ENCODE assay signal across 22 cellular contexts in genomic region chr3:12907296-12907695, GRCh38.
DNase-seq lines count a peak whose midpoint lies in the region; ATAC-seq and TF ChIP-seq lines count a peak whose summit lies in the region.
"Had no signal": no experiment of that assay in that cellular context is flagged by ENCODE, and none has a peak within 500 bp of the region (broad histone marks: within the 10 kb centered on the region; RNA-seq: fewer than 3 reads in every experiment).

No MANE protein-coding gene starts in this region.

- DNase-seq in activated naive CD4-positive, alpha-beta T cell treated with anti-CD3 and anti-CD28 coated beads, Interleukin-2, amount 50 U/mL, for 72 hours (ENCODE audit: low spot score in 2 of 2) = no peak
- no peak for DNase-seq in activated naive CD4-positive, alpha-beta T cell treated with Interleukin-2 at 50 U/mL for 16 hours
- no peak for DNase-seq in endodermal cell
- DNase-seq in osteoblast (ENCODE audit: insufficient read length, low spot score, missing footprints) = peak; percentile 43
- no peak for DNase-seq in posterior vena cava (ENCODE audit: low spot score)
- no peak for DNase-seq in activated naive CD8-positive, alpha-beta T cell treated with anti-CD3 and anti-CD28 coated beads, Interleukin-2, amount 50 U/mL, for 24 hours
- no peak for DNase-seq in activated CD4-positive, alpha-beta T cell treated with anti-CD3 and anti-CD28 coated beads, Interleukin-2, amount 10 ng/mL, durations not matched to agents 24 days and 14 days
- DNase-seq: 8988T; C1 segment of cervical spinal cord; CD4-positive, CD25-positive, alpha-beta regulatory T cell; CD8-positive, alpha-beta memory T cell; COR-L47; DMS 273 treated with DMSO at 0.1 percent for 48 hours; DMS53; DND-41; EL; GOT3; HFFc6 had no signal

- H3K27me3 Mint-ChIP-seq in endodermal cell (ENCODE audit: insufficient read depth) = no peaks in the 10 kb centered on the region
- no peaks in the 10 kb centered on the region for H3K27me3 Mint-ChIP-seq in activated naive CD8-positive, alpha-beta T cell treated with anti-CD3 and anti-CD28 coated beads, Interleukin-2, amount 50 U/mL, for 24 hours
- H3K27me3 Mint-ChIP-seq in activated CD4-positive, alpha-beta T cell treated with anti-CD3 and anti-CD28 coated beads, Interleukin-2, amount 10 ng/mL, durations not matched to agents 24 days and 14 days = no peaks in the 10 kb centered on the region
- H3K27me3 Mint-ChIP-seq: CD4-positive, CD25-positive, alpha-beta regulatory T cell; CD8-positive, alpha-beta memory T cell had no signal

- H3K4me1 Mint-ChIP-seq in endodermal cell = peaks cover 2% of the 10 kb centered on the region
- no peaks in the 10 kb centered on the region for H3K4me1 Mint-ChIP-seq in activated naive CD8-positive, alpha-beta T cell treated with anti-CD3 and anti-CD28 coated beads, Interleukin-2, amount 50 U/mL, for 24 hours
- no peaks in the 10 kb centered on the region for H3K4me1 Mint-ChIP-seq in activated CD4-positive, alpha-beta T cell treated with anti-CD3 and anti-CD28 coated beads, Interleukin-2, amount 10 ng/mL, durations not matched to agents 24 days and 14 days
- H3K4me1 Mint-ChIP-seq: CD4-positive, CD25-positive, alpha-beta regulatory T cell had no signal

- H3K36me3 Mint-ChIP-seq in activated naive CD4-positive, alpha-beta T cell treated with anti-CD3 and anti-CD28 coated beads, Interleukin-2, amount 50 U/mL, for 72 hours = peaks cover 0 to 6% of the 10 kb centered on the region in 2 donors
- H3K36me3 Mint-ChIP-seq in endodermal cell (ENCODE audit: low read depth) = peaks cover 22% of the 10 kb centered on the region
- H3K36me3 Mint-ChIP-seq in activated naive CD8-positive, alpha-beta T cell treated with anti-CD3 and anti-CD28 coated beads, Interleukin-2, amount 50 U/mL, for 24 hours (ENCODE audit: low read depth) = peaks cover 2% of the 10 kb centered on the region
- H3K36me3 Mint-ChIP-seq in activated CD4-positive, alpha-beta T cell treated with anti-CD3 and anti-CD28 coated beads, Interleukin-2, amount 10 ng/mL, durations not matched to agents 24 days and 14 days (ENCODE audit: low read depth) = peaks cover 26% of the 10 kb centered on the region

- H3K27ac ChIP-seq in BLaER1 = no peak overlapping the region; the same call in 1 of the 2 replicates
- peak overlapping the region; percentile 38 for H3K27ac ChIP-seq in endodermal cell (ENCODE audit: low read depth, low read length)
- no peak overlapping the region for H3K27ac ChIP-seq in osteoblast (ENCODE audit: low read depth, low read length)
- H3K27ac ChIP-seq: HL-60 had no signal

- H3K9ac ChIP-seq in BLaER1 = no peak overlapping the region
- no peak overlapping the region for H3K9ac ChIP-seq in endodermal cell (ENCODE audit: extremely low read depth, low read length, poor library complexity, severe bottlenecking)

- H3K79me2 ChIP-seq in osteoblast (ENCODE audit: insufficient read depth, low read length) = no peaks in the 10 kb centered on the region

- H3K9me3 ChIP-seq in BLaER1 (no peaks in the 10 kb centered on the region), endodermal cell (ENCODE audit: control insufficient read depth, low read length) (no peaks in the 10 kb centered on the region), osteoblast (ENCODE audit: low read depth, low read length) (no peaks in the 10 kb centered on the region)

- intact Hi-C loops in posterior vena cava (cut with DNase I) = loop anchor here (5.0 to 10.0 kb wide), 2 partner anchors 68 to 85 kb away; no protein-coding TSS in a partner anchor
- intact Hi-C loops in activated CD4-positive, alpha-beta T cell treated with anti-CD3 and anti-CD28 coated beads, Interleukin-2, amount 10 ng/mL, durations not matched to agents 24 days and 14 days (cut with micrococcal nuclease) = no loop called here

- H4K20me1 ChIP-seq in BLaER1 (peaks cover 100% of the 10 kb centered on the region), osteoblast (ENCODE audit: insufficient read depth, low read length) (peaks cover 6% of the 10 kb centered on the region)

- H2AFZ ChIP-seq in osteoblast (ENCODE audit: low read length) = no peak overlapping the region

- no peak for ATAC-seq in activated naive CD4-positive, alpha-beta T cell treated with anti-CD3 and anti-CD28 coated beads, Interleukin-2, amount 50 U/mL, for 72 hours
- ATAC-seq in activated naive CD8-positive, alpha-beta T cell treated with anti-CD3 and anti-CD28 coated beads, Interleukin-2, amount 50 U/mL, for 24 hours = no peak
- ATAC-seq: GM12878, HCT116 had no signal

- H3K4me2 ChIP-seq in BLaER1 (peak overlapping the region; percentile 86), osteoblast (ENCODE audit: insufficient read depth, low read length) (no peak overlapping the region)

- WGBS in endodermal cell (ENCODE audit: insufficient coverage in 1 of 2, insufficient read length in 1 of 2), 2 experiments = 90 to 91% methylated on average over 13 to 16 of the region's 16 CpGs

- H3K4me1 ChIP-seq in BLaER1 (peaks cover 60% of the 10 kb centered on the region), endodermal cell (ENCODE audit: control insufficient read depth, insufficient read depth, low read length) (peaks cover 4% of the 10 kb centered on the region), osteoblast (ENCODE audit: insufficient read depth, low read length) (no peaks in the 10 kb centered on the region)

- H3K27me3 ChIP-seq in BLaER1 = no peaks in the 10 kb centered on the region
- H3K27me3 ChIP-seq in endodermal cell (ENCODE audit: control insufficient read depth, insufficient read depth, low read length, poor library complexity, severe bottlenecking) = no peaks in the 10 kb centered on the region
- no peaks in the 10 kb centered on the region for H3K27me3 ChIP-seq in osteoblast (ENCODE audit: insufficient read depth, low read length)

- peak overlapping the region; percentile 14 to 70 for H3K27ac Mint-ChIP-seq in activated naive CD4-positive, alpha-beta T cell treated with anti-CD3 and anti-CD28 coated beads, Interleukin-2, amount 50 U/mL, for 72 hours
- H3K27ac Mint-ChIP-seq in endodermal cell = no peak overlapping the region
- H3K27ac Mint-ChIP-seq in activated naive CD8-positive, alpha-beta T cell treated with anti-CD3 and anti-CD28 coated beads, Interleukin-2, amount 50 U/mL, for 24 hours = no peak overlapping the region
- no peak overlapping the region for H3K27ac Mint-ChIP-seq in activated CD4-positive, alpha-beta T cell treated with anti-CD3 and anti-CD28 coated beads, Interleukin-2, amount 10 ng/mL, durations not matched to agents 24 days and 14 days
- H3K27ac Mint-ChIP-seq: HFFc6 had no signal

- H3K36me3 ChIP-seq in BLaER1 (peaks cover 90% of the 10 kb centered on the region), endodermal cell (ENCODE audit: control insufficient read depth, insufficient read depth, low read length) (peaks cover 21% of the 10 kb centered on the region), osteoblast (ENCODE audit: insufficient read depth, low read length) (peaks cover 36% of the 10 kb centered on the region)

- H3K9me3 Mint-ChIP-seq in activated naive CD4-positive, alpha-beta T cell treated with anti-CD3 and anti-CD28 coated beads, Interleukin-2, amount 50 U/mL, for 72 hours = no peaks in the 10 kb centered on the region
- no peaks in the 10 kb centered on the region for H3K9me3 Mint-ChIP-seq in endodermal cell
- no peaks in the 10 kb centered on the region for H3K9me3 Mint-ChIP-seq in activated naive CD8-positive, alpha-beta T cell treated with anti-CD3 and anti-CD28 coated beads, Interleukin-2, amount 50 U/mL, for 24 hours
- H3K9me3 Mint-ChIP-seq in activated CD4-positive, alpha-beta T cell treated with anti-CD3 and anti-CD28 coated beads, Interleukin-2, amount 10 ng/mL, durations not matched to agents 24 days and 14 days = no peaks in the 10 kb centered on the region
- H3K9me3 Mint-ChIP-seq: CD4-positive, CD25-positive, alpha-beta regulatory T cell; CD8-positive, alpha-beta memory T cell; HFFc6 had no signal

- H3K4me3 ChIP-seq in BLaER1 = no peak overlapping the region
- no peak overlapping the region for H3K4me3 ChIP-seq in endodermal cell (ENCODE audit: low read length)
- no peak overlapping the region for H3K4me3 ChIP-seq in osteoblast (ENCODE audit: insufficient read depth, low read length)
- H3K4me3 ChIP-seq: GM12878 had no signal

- H3K4me3 Mint-ChIP-seq in endodermal cell = no peak overlapping the region
- H3K4me3 Mint-ChIP-seq in activated naive CD8-positive, alpha-beta T cell treated with anti-CD3 and anti-CD28 coated beads, Interleukin-2, amount 50 U/mL, for 24 hours = no peak overlapping the region
- no peak overlapping the region for H3K4me3 Mint-ChIP-seq in activated CD4-positive, alpha-beta T cell treated with anti-CD3 and anti-CD28 coated beads, Interleukin-2, amount 10 ng/mL, durations not matched to agents 24 days and 14 days
- H3K4me3 Mint-ChIP-seq: CD4-positive, CD25-positive, alpha-beta regulatory T cell; CD8-positive, alpha-beta memory T cell; HFFc6 had no signal

- no peak for TF ChIP-seq CTCF in endodermal cell (conservative IDR thresholded peaks at IDR 0.05)
- TF ChIP-seq CTCF in osteoblast (IDR thresholded peaks at IDR 0.05; ENCODE audit: extremely low read depth, low read depth, low read length) = no peak

Comparison
In these comparisons a context has a peak if more than half of its experiments do, and no peak if none do; other contexts are left out.
1. H3K27ac Mint-ChIP-seq: peak in activated naive CD4-positive, alpha-beta T cell treated with anti-CD3 and anti-CD28 coated beads, Interleukin-2, amount 50 U/mL, for 72 hours (2 of 2); none in endodermal cell (single experiment), activated naive CD8-positive, alpha-beta T cell treated with anti-CD3 and anti-CD28 coated beads, Interleukin-2, amount 50 U/mL, for 24 hours (single experiment) and activated CD4-positive, alpha-beta T cell treated with anti-CD3 and anti-CD28 coated beads, Interleukin-2, amount 10 ng/mL, durations not matched to agents 24 days and 14 days (single experiment).